17 cellular contexts compared by ENCODE assay signal in genomic region chr2:5330961-5331360, GRCh38.
DNase-seq lines count a peak whose midpoint lies in the region; ATAC-seq, FAIRE-seq and TF ChIP-seq lines count a peak whose summit lies in the region.
"Had no signal": no experiment of that assay in that cellular context is flagged by ENCODE, and none has a peak within 500 bp of the region (broad histone marks: within the 10 kb centered on the region; RNA-seq: fewer than 3 reads in every experiment).

No MANE protein-coding gene starts in this region.

- DNase-seq in DMS53 treated with DMSO at 0.1 percent for 48 hours (lab: John Stamatoyannopoulos, UW; ENCODE audit: unreplicated experiment) (peak; percentile 66), RCC 7860 (ENCODE audit: low spot score) (peak; percentile 35), kidney glomerular epithelial cell (lab: John Stamatoyannopoulos, UW) (peak; percentile 32), DMS79 treated with DMSO at 0.1 percent for 48 hours (lab: John Stamatoyannopoulos, UW) (no peak), HuH-7 (ENCODE audit: low spot score) (no peak), endothelial cell (ENCODE audit: low spot score) (no peak)
- DNase-seq: Caco-2; CD8-positive, alpha-beta memory T cell; DMS79; EL; GOT3; H9 had no signal

- TF ChIP-seq CTCF in endothelial cell (IDR thresholded peaks at IDR 0.05; ENCODE audit: unreplicated experiment) = no peak

- H3K36me3 Mint-ChIP-seq in endothelial cell (ENCODE audit: low read depth, unreplicated experiment) = no peaks in the 10 kb centered on the region
- H3K36me3 Mint-ChIP-seq: CD8-positive, alpha-beta memory T cell had no signal

- no peaks in the 10 kb centered on the region for H3K4me1 Mint-ChIP-seq in endothelial cell (ENCODE audit: unreplicated experiment)
- H3K4me1 Mint-ChIP-seq: CD8-positive, alpha-beta memory T cell had no signal

- H3K9me3 Mint-ChIP-seq in endothelial cell (ENCODE audit: unreplicated experiment) = no peaks in the 10 kb centered on the region
- H3K9me3 Mint-ChIP-seq: H9 had no signal

- H3K27ac Mint-ChIP-seq in endothelial cell (ENCODE audit: unreplicated experiment) = no peak overlapping the region
- H3K27ac Mint-ChIP-seq: CD8-positive, alpha-beta memory T cell; H9 had no signal

- FAIRE-seq in RCC 7860 (lab: Jason Lieb, UNC) = no peak
- FAIRE-seq: A549, G401.6, GM12891, K562 had no signal

- no peak for ATAC-seq in HG03520 (IDR thresholded peaks at IDR 0.05; ENCODE audit: unreplicated experiment)
- ATAC-seq: A549, K562 had no signal

- H3K4me3 Mint-ChIP-seq in endothelial cell (ENCODE audit: unreplicated experiment) = no peak overlapping the region
- H3K4me3 Mint-ChIP-seq: CD8-positive, alpha-beta memory T cell; H9 had no signal

- no peaks in the 10 kb centered on the region for H3K27me3 Mint-ChIP-seq in endothelial cell (ENCODE audit: unreplicated experiment)
- H3K27me3 Mint-ChIP-seq: CD8-positive, alpha-beta memory T cell had no signal

Comparison
In these comparisons a context has a peak if more than half of its experiments do, and no peak if none do; other contexts are left out.
1. DNase-seq: peak in DMS53 treated with DMSO at 0.1 percent for 48 hours (single experiment), RCC 7860 (single experiment) and kidney glomerular epithelial cell (single experiment); none in DMS79 treated with DMSO at 0.1 percent for 48 hours (single experiment), HuH-7 (single experiment) and endothelial cell (single experiment).